ENCODE assay signal across 1 cellular context in the genomic region with DNA sequence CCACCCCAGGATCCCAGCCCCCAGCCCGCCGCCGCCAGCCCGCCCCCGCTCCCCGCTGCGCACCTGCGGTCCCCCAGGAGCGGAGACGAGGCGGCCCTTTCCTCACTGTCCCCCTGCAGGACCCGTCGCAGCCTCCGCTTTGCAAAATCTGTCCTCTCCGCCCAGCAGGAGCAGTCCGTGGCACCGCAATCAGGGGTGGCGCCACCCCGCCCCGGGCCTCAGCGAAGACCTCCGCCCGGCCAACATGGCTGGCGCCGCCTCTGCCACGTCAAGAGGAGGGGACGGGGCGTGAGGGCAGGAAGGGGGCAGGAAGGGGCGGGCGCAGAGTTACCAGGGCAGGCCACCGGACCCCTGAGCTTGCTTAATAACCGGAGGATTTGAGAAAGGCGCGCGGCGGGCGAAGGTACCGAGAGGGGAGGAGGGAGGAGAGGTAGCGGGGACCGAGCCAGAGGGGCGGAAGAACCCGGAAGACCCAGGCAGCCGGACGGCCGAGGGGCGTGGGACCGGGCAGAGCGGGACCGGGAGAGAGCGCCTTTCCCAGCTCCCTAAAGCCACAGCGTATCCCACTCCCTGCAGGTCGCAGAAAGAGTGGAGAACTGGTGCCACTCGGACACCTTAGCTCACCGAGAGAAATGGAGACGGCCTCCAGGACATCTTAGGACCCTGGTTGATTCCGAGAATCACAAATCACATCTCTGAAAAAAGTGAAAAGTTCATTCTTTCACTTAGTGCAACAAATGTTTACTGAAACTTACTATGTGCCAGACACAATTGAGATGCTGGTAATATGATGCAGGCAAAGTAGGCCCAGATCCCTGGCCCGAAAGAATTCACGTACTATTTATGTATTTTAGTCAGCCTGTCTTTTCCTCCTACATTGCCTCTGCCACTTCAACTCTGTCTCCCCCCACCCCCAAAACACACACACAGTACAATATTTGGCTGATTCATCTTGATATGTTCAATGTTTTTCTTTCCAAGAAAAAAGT.
TF ChIP-seq lines count a peak whose summit lies in the region.

Gene SEC23A (minus strand): TSS at position 267 of the 989 bp plus-strand sequence. CDS start 7,117 bp downstream, outside the sequence.

TF ChIP-seq in HepG2, 621 proteins besides CTCF, POLR2A, EP300 and RAD21 (continued from another document):
- TF ChIP-seq DZIP1 (CRISPR knock-in tag; IDR thresholded peaks at IDR 0.05), result 0 out of 2 replicates have a peak, but pooled peaks have one; percentile 48
- peak; percentile 93 for TF ChIP-seq NFATC3 (CRISPR knock-in tag; IDR thresholded peaks at IDR 0.05)
- TF ChIP-seq TFAP4 (IDR thresholded peaks at IDR 0.05; ENCODE audit: borderline replicate concordance, low read depth), result peak; percentile 82
- TF ChIP-seq MTF1 (CRISPR knock-in tag; IDR thresholded peaks at IDR 0.05), result no peak
- peak; percentile 68 for TF ChIP-seq SRSF4 (IDR thresholded peaks at IDR 0.05; ENCODE audit: low read depth, low read length, poor library complexity, severe bottlenecking)
- TF ChIP-seq NR1H2 (CRISPR knock-in tag; IDR thresholded peaks at IDR 0.05; ENCODE audit: borderline replicate concordance, low read depth), result peak; percentile 86; the same call in 1 of the 2 replicates
- peak; percentile 99 for TF ChIP-seq ZNF556 (CRISPR knock-in tag; IDR thresholded peaks at IDR 0.05; ENCODE audit: borderline replicate concordance)
- peak; percentile 12; the same call in 1 of the 2 replicates for TF ChIP-seq ZNF7 (CRISPR knock-in tag; IDR thresholded peaks at IDR 0.05)
- no peak for TF ChIP-seq ZNF101 (CRISPR knock-in tag; IDR thresholded peaks at IDR 0.05; ENCODE audit: borderline replicate concordance, low read depth)
- peak; percentile 85 for TF ChIP-seq DPF2 (CRISPR knock-in tag; IDR thresholded peaks at IDR 0.05; ENCODE audit: borderline replicate concordance, low read depth)
- peak; percentile 73; the same call in 1 of the 2 replicates for TF ChIP-seq ELK4 (CRISPR knock-in tag; IDR thresholded peaks at IDR 0.05; ENCODE audit: borderline replicate concordance)
- peak; percentile 99 for TF ChIP-seq ZBTB4 (CRISPR knock-in tag; IDR thresholded peaks at IDR 0.05; ENCODE audit: borderline replicate concordance)
- TF ChIP-seq POLR2AphosphoS5 (IDR thresholded peaks at IDR 0.05; ENCODE audit: low read depth, low read length), result peak; percentile 98
- TF ChIP-seq ZBTB26 (CRISPR knock-in tag; IDR thresholded peaks at IDR 0.05; ENCODE audit: borderline replicate concordance), result peak; percentile 93
- peak; percentile 98 for TF ChIP-seq REPIN1 (CRISPR knock-in tag; IDR thresholded peaks at IDR 0.05; ENCODE audit: borderline replicate concordance, low read depth)
- peak; percentile 100 for TF ChIP-seq ZNF430 (CRISPR knock-in tag; IDR thresholded peaks at IDR 0.05)
- TF ChIP-seq ZFP90 (CRISPR knock-in tag; IDR thresholded peaks at IDR 0.05; ENCODE audit: borderline replicate concordance), result peak; percentile 96
- TF ChIP-seq NFE2L2 (IDR thresholded peaks at IDR 0.05; ENCODE audit: low read length), result peak; percentile 1; the same call in 1 of the 2 replicates
- TF ChIP-seq RBAK (CRISPR knock-in tag; IDR thresholded peaks at IDR 0.05), result no peak; the same call in 1 of the 2 replicates
- 0 out of 2 replicates have a peak, but pooled peaks have one; percentile 78 for TF ChIP-seq SNAPC5 (CRISPR knock-in tag; IDR thresholded peaks at IDR 0.05; ENCODE audit: borderline replicate concordance)
- peak; percentile 97 for TF ChIP-seq KMT2B (CRISPR knock-in tag; IDR thresholded peaks at IDR 0.05)
- TF ChIP-seq POLR2G (IDR thresholded peaks at IDR 0.05; ENCODE audit: low read depth, low read length), result peak; percentile 99
- TF ChIP-seq GZF1 (CRISPR knock-in tag; IDR thresholded peaks at IDR 0.05), result peak; percentile 91
- TF ChIP-seq, protein P1, sequence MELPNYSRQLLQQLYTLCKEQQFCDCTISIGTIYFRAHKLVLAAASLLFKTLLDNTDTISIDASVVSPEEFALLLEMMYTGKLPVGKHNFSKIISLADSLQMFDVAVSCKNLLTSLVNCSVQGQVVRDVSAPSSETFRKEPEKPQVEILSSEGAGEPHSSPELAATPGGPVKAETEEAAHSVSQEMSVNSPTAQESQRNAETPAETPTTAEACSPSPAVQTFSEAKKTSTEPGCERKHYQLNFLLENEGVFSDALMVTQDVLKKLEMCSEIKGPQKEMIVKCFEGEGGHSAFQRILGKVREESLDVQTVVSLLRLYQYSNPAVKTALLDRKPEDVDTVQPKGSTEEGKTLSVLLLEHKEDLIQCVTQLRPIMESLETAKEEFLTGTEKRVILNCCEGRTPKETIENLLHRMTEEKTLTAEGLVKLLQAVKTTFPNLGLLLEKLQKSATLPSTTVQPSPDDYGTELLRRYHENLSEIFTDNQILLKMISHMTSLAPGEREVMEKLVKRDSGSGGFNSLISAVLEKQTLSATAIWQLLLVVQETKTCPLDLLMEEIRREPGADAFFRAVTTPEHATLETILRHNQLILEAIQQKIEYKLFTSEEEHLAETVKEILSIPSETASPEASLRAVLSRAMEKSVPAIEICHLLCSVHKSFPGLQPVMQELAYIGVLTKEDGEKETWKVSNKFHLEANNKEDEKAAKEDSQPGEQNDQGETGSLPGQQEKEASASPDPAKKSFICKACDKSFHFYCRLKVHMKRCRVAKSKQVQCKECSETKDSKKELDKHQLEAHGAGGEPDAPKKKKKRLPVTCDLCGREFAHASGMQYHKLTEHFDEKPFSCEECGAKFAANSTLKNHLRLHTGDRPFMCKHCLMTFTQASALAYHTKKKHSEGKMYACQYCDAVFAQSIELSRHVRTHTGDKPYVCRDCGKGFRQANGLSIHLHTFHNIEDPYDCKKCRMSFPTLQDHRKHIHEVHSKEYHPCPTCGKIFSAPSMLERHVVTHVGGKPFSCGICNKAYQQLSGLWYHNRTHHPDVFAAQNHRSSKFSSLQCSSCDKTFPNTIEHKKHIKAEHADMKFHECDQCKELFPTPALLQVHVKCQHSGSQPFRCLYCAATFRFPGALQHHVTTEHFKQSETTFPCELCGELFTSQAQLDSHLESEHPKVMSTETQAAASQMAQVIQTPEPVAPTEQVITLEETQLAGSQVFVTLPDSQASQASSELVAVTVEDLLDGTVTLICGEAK (IDR thresholded peaks at IDR 0.05), result peak; percentile 13; the same call in 1 of the 2 replicates
- TF ChIP-seq, protein P1 (CRISPR knock-in tag; IDR thresholded peaks at IDR 0.05), result peak; percentile 92
- TF ChIP-seq DNMT1 (CRISPR knock-in tag; IDR thresholded peaks at IDR 0.05), result peak; percentile 96
- TF ChIP-seq TSC22D2 (CRISPR knock-in tag; IDR thresholded peaks at IDR 0.05; ENCODE audit: borderline replicate concordance), result peak; percentile 96; the same call in 1 of the 2 replicates
- peak; percentile 82; the same call in 1 of the 2 replicates for TF ChIP-seq KDM5A (IDR thresholded peaks at IDR 0.05; ENCODE audit: borderline replicate concordance, low read length)
- TF ChIP-seq ZBTB3 (CRISPR knock-in tag; IDR thresholded peaks at IDR 0.05; ENCODE audit: borderline replicate concordance, low read depth), result peak; percentile 92
